Comparison of ENCODE assay signal across 10 cellular contexts in genomic region chr2:161416294-161416632, GRCh38. TPM values are rescaled to one million over a fixed set of nuclear protein-coding genes. Genes with fewer than 3 reads are reported as not detected.
DNase-seq lines count a peak whose midpoint lies in the region; ATAC-seq and TF ChIP-seq lines count a peak whose summit lies in the region.
"Had no signal": no experiment of that assay in that cellular context is flagged by ENCODE, and none has a peak within 500 bp of the region (broad histone marks: within the 10 kb centered on the region; RNA-seq: fewer than 3 reads in every experiment).

TSS of gene TBR1 (plus strand) at chr2:161416297. CDS start at chr2:161416411, 114 bp downstream.

- POLR2A ChIA-PET in activated CD4-positive, alpha-beta memory T cell treated with anti-CD3 and anti-CD28 coated beads for 36 hours (lab: Charles Lee) = interaction anchor here (0.6 kb wide), 1 partner anchor 8 kb away, joined by 4 read pairs; no protein-coding TSS in a partner anchor

- H3K4me3 Mint-ChIP-seq in activated CD4-positive, alpha-beta memory T cell treated with anti-CD3 and anti-CD28 coated beads for 36 hours = peak within 1 kb of the TSS; percentile 45

- H4K20me1 ChIP-seq in hepatocyte (ENCODE audit: insufficient read depth, poor library complexity, severe bottlenecking) = no peaks in the 10 kb centered on the region

- no peak within 1 kb of the TSS for H3K27ac Mint-ChIP-seq in activated CD4-positive, alpha-beta memory T cell treated with anti-CD3 and anti-CD28 coated beads for 36 hours

- H3K4me3 ChIP-seq in heart left ventricle (peak within 1 kb of the TSS in 9 of 12 donors; percentile 5 to 61 (median 51)), hepatocyte (no peak within 1 kb of the TSS), tibial artery (peak within 1 kb of the TSS; percentile 48 to 58)

- ATAC-seq in heart left ventricle (no peak), HG02588 (IDR thresholded peaks at IDR 0.05; ENCODE audit: unreplicated experiment) (no peak)

- no peaks in the 10 kb centered on the region for H3K9me3 Mint-ChIP-seq in activated CD4-positive, alpha-beta memory T cell treated with anti-CD3 and anti-CD28 coated beads for 36 hours

- intact Hi-C loops in heart left ventricle (cut with DNase I) (no loop called here), cardiac septum (cut with DNase I) (no loop called here), tibial artery (cut with DNase I; ENCODE audit: low total_unique reads) (no loop called here)
- intact Hi-C loops in activated CD4-positive, alpha-beta memory T cell treated with anti-CD3 and anti-CD28 coated beads for 36 hours (cut with micrococcal nuclease) = loop anchor here (1.0 to 5.0 kb wide), 3 partner anchors 8 to 179 kb away; partner anchors contain the start of gene PSMD14

- H3K9me3 ChIP-seq in heart left ventricle (no peaks in the 10 kb centered on the region), hepatocyte (ENCODE audit: low read depth) (no peaks in the 10 kb centered on the region), tibial artery (no peaks in the 10 kb centered on the region)

- CTCF ChIA-PET in activated CD4-positive, alpha-beta memory T cell treated with anti-CD3 and anti-CD28 coated beads for 36 hours (lab: Charles Lee) = interaction anchor here (0.8 to 1.1 kb wide), 3 partner anchors 9 to 193 kb away, joined by 3 to 5 read pairs (median 3); no protein-coding TSS in a partner anchor

- peaks cover 53 to 77% (median 69%) of the 10 kb centered on the region in 9 donors for H3K27me3 ChIP-seq in heart left ventricle
- peaks cover 87% of the 10 kb centered on the region for H3K27me3 ChIP-seq in hepatocyte
- peaks cover 0 to 59% of the 10 kb centered on the region in 2 donors for H3K27me3 ChIP-seq in tibial artery

- TF ChIP-seq POLR2A in heart left ventricle (IDR thresholded peaks at IDR 0.05) = no peak

- peak within 1 kb of the TSS; percentile 94 for H3K4me2 ChIP-seq in hepatocyte

- no peaks in the 10 kb centered on the region for H3K79me2 ChIP-seq in hepatocyte

- H3K9me2 ChIP-seq in hepatocyte (replicated peaks; ENCODE audit: insufficient read depth) = no peaks in the 10 kb centered on the region

- peaks cover 3% of the 10 kb centered on the region for H3K36me3 Mint-ChIP-seq in activated CD4-positive, alpha-beta memory T cell treated with anti-CD3 and anti-CD28 coated beads for 36 hours

- H3K36me3 ChIP-seq in heart left ventricle (peaks cover 0 to 7% (median 4%) of the 10 kb centered on the region in 9 donors), hepatocyte (replicated peaks; ENCODE audit: insufficient read depth, low read depth) (no peaks in the 10 kb centered on the region), tibial artery (no peaks in the 10 kb centered on the region)

- H2AFZ ChIP-seq in hepatocyte = peak within 1 kb of the TSS; percentile 13

- WGBS in heart left ventricle, 4 donors = 4 to 11% (median 6%) methylated on average over 7 of the region's 7 CpGs
- WGBS in hepatocyte (ENCODE audit: low lambda C conversion rate, missing lambda C conversion rate) = 3% methylated on average over 7 of the region's 7 CpGs

- DNase-seq in heart left ventricle = no peak
- no peak for DNase-seq in cardiac septum (ENCODE audit: low spot score)
- DNase-seq in activated CD4-positive, alpha-beta memory T cell treated with anti-CD3 and anti-CD28 coated beads for 36 hours = no peak
- no peak for DNase-seq in hepatocyte (ENCODE audit: low spot score)
- no peak for DNase-seq in tibial artery
- DNase-seq in middle frontal gyrus (ENCODE audit: extremely low spot score, low spot score) = no peak
- no peak for DNase-seq in AG20443 (ENCODE audit: low spot score)
- DNase-seq: GDM1 had no signal

- TF ChIP-seq CTCF in heart left ventricle (IDR thresholded peaks at IDR 0.05) (no peak), hepatocyte (IDR thresholded peaks at IDR 0.05; ENCODE audit: poor library complexity) (no peak), tibial artery (IDR thresholded peaks at IDR 0.05) (no peak)

- H3K4me1 ChIP-seq in heart left ventricle = peaks cover 0 to 52% (median 25%) of the 10 kb centered on the region in 12 donors
- peaks cover 18% of the 10 kb centered on the region for H3K4me1 ChIP-seq in hepatocyte (ENCODE audit: insufficient read depth)
- H3K4me1 ChIP-seq in tibial artery = peaks cover 0 to 52% (median 33%) of the 10 kb centered on the region in 4 donors

- peaks cover 63% of the 10 kb centered on the region for H3K27me3 Mint-ChIP-seq in activated CD4-positive, alpha-beta memory T cell treated with anti-CD3 and anti-CD28 coated beads for 36 hours

- H3K27ac ChIP-seq in heart left ventricle (no peak within 1 kb of the TSS), hepatocyte (no peak within 1 kb of the TSS), tibial artery (no peak within 1 kb of the TSS)

- peaks cover 47% of the 10 kb centered on the region for H3K4me1 Mint-ChIP-seq in activated CD4-positive, alpha-beta memory T cell treated with anti-CD3 and anti-CD28 coated beads for 36 hours (ENCODE audit: low read depth)

RNA-seq across cellular contexts. Expression of gene TBR1, which starts in this region (rescaled TPM):
- total RNA-seq in heart left ventricle = 1 to 10 TPM in 1 of 9 donors, not detected in 8; 1.0 TPM
- polyA plus RNA-seq in heart left ventricle = not detected
- total RNA-seq in cardiac septum = 0.05 TPM
- not detected for total RNA-seq in activated CD4-positive, alpha-beta memory T cell treated with anti-CD3 and anti-CD28 coated beads for 36 hours
- total RNA-seq in hepatocyte = not detected in 2 replicates
- polyA plus RNA-seq in hepatocyte = not detected in 2 replicates
- total RNA-seq: posterior vena cava had no signal
